Comparison of ENCODE assay signal across 27 cellular contexts in the genomic region with DNA sequence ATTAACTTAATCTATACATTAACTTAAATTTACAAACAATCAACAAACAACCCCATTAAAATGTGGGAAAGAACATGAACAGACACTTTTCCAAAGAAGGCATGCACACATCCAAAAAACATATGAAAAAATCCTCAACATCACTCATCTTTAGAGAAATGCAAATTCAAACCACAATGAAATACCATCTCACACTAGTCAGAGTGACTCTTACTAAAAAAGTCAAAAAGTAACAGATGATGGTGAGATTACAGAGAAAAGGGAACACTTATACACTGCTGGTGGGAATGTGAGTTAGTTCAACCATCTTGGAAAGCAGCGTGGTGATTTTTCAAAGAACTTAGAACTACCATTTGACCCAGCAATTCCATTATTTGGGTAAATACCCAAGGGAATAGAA.
DNase-seq lines count a peak whose midpoint lies in the region; ATAC-seq and TF ChIP-seq lines count a peak whose summit lies in the region.
"Had no signal": no experiment of that assay in that cellular context is flagged by ENCODE, and none has a peak within 500 bp of the region (broad histone marks: within the 10 kb centered on the region; RNA-seq: fewer than 3 reads in every experiment).

No MANE protein-coding gene starts in this region.

- peaks cover 17% of the 10 kb centered on the region for H3K9me3 Mint-ChIP-seq in T-helper 2 cell treated with Interferon-gamma antibody and Interleukin-4, amounts not matched to agents 5 μg/mL and 100 μg/mL, for 36 hours

- H3K4me1 Mint-ChIP-seq in T-helper 2 cell treated with Interferon-gamma antibody and Interleukin-4, amounts not matched to agents 5 μg/mL and 100 μg/mL, for 36 hours (ENCODE audit: low read depth): no peaks in the 10 kb centered on the region
- H3K4me1 Mint-ChIP-seq: activated T-helper 17 cell treated with anti-CD3 and anti-CD28 coated beads, Interleukin-2, amount 50 U/mL, for 72 hours; CD8-positive, alpha-beta memory T cell; naive B cell; T-cell had no signal

- no peak overlapping the region for H3K4me3 ChIP-seq in astrocyte of the spinal cord (ENCODE audit: low read depth, low read length)
- H3K4me3 ChIP-seq: ascending aorta, left lung, Peyer's patch, transverse colon had no signal

- no peak for ATAC-seq in GM18511 (IDR thresholded peaks at IDR 0.05; ENCODE audit: unreplicated experiment)
- ATAC-seq: activated naive CD4-positive, alpha-beta T cell treated with anti-CD3 and anti-CD28 coated beads, Interleukin-2, amount 50 U/mL, for 72 hours; activated T-helper 17 cell treated with anti-CD3 and anti-CD28 coated beads, Interleukin-2, amount 50 U/mL, for 72 hours; left lung; T-cell had no signal

- H3K27ac Mint-ChIP-seq in T-helper 2 cell treated with Interferon-gamma antibody and Interleukin-4, amounts not matched to agents 5 μg/mL and 100 μg/mL, for 36 hours: no peak overlapping the region
- H3K27ac Mint-ChIP-seq: activated CD4-positive, alpha-beta memory T cell treated with anti-CD3 and anti-CD28 coated beads for 36 hours; activated naive CD4-positive, alpha-beta T cell treated with anti-CD3 and anti-CD28 coated beads, Interleukin-2, amount 50 U/mL, for 72 hours; activated T-helper 17 cell treated with anti-CD3 and anti-CD28 coated beads, Interleukin-2, amount 50 U/mL, for 72 hours; CD8-positive, alpha-beta memory T cell; H9; naive B cell; stimulated activated naive CD8-positive, alpha-beta T cell treated with anti-CD3 and anti-CD28 coated beads, Interleukin-15, Interleukin-2, amounts not matched to agents 100 ng/mL and 50 ng/mL, for 24 hours; T-cell had no signal

- in situ Hi-C loops in Caki2 (cut with HindIII; ENCODE audit: low pct_unique_long_range_greater_than_20kb, low sequenced_read_pairs) (no loop called here), astrocyte of the spinal cord (cut with HindIII; ENCODE audit: low sequenced_read_pairs) (no loop called here)

- H3K4me3 Mint-ChIP-seq in T-helper 2 cell treated with Interferon-gamma antibody and Interleukin-4, amounts not matched to agents 5 μg/mL and 100 μg/mL, for 36 hours: no peak overlapping the region
- H3K4me3 Mint-ChIP-seq: activated CD4-positive, alpha-beta memory T cell treated with anti-CD3 and anti-CD28 coated beads for 36 hours; activated T-helper 17 cell treated with anti-CD3 and anti-CD28 coated beads, Interleukin-2, amount 50 U/mL, for 72 hours; CD8-positive, alpha-beta memory T cell; H9; naive B cell; stimulated activated naive CD8-positive, alpha-beta T cell treated with anti-CD3 and anti-CD28 coated beads, Interleukin-15, Interleukin-2, amounts not matched to agents 100 ng/mL and 50 ng/mL, for 24 hours; T-cell had no signal

- DNase-seq in Caki2 (ENCODE audit: low read depth) (peak; percentile 10), LHCN-M2 (ENCODE audit: low read depth) (peak; percentile 78), astrocyte of the spinal cord (ENCODE audit: low read depth, low spot score) (peak; percentile 57), kidney glomerular epithelial cell (lab: John Stamatoyannopoulos, UW) (peak; percentile 18), islet precursor cell (no peak), NCI-H1930 (lab: John Stamatoyannopoulos, UW) (no peak)
- no peak for DNase-seq in T-helper 2 cell treated with Interferon-gamma antibody and Interleukin-4, amounts not matched to agents 5 μg/mL and 100 μg/mL, for 36 hours (ENCODE audit: low spot score)
- DNase-seq: activated CD4-positive, alpha-beta memory T cell treated with anti-CD3 and anti-CD28 coated beads for 36 hours; activated CD4-positive, CD25-positive, alpha-beta regulatory T cell treated with anti-CD3 and anti-CD28 coated beads, Interleukin-2, amount 50 U/mL, for 72 hours; activated CD8-positive, alpha-beta memory T cell treated with anti-CD3 and anti-CD28 coated beads, Interleukin-2, amount 50 U/mL, for 48 hours; BE2C; CD8-positive, alpha-beta memory T cell; GDM1; H9; left lung; naive B cell; NCI-H1105; NCI-H187 treated with DMSO at 0.1 percent for 48 hours; NCI-H526; Peyer's patch; T-cell; transverse colon had no signal

- no peak for TF ChIP-seq CTCF in astrocyte of the spinal cord (IDR thresholded peaks at IDR 0.05; ENCODE audit: low read depth, low read length)

- no peaks in the 10 kb centered on the region for H3K27me3 Mint-ChIP-seq in T-helper 2 cell treated with Interferon-gamma antibody and Interleukin-4, amounts not matched to agents 5 μg/mL and 100 μg/mL, for 36 hours (ENCODE audit: low read depth)
- H3K27me3 Mint-ChIP-seq: activated CD4-positive, alpha-beta memory T cell treated with anti-CD3 and anti-CD28 coated beads for 36 hours; activated T-helper 17 cell treated with anti-CD3 and anti-CD28 coated beads, Interleukin-2, amount 50 U/mL, for 72 hours; naive B cell; stimulated activated naive CD8-positive, alpha-beta T cell treated with anti-CD3 and anti-CD28 coated beads, Interleukin-15, Interleukin-2, amounts not matched to agents 100 ng/mL and 50 ng/mL, for 24 hours; T-cell had no signal

- no peaks in the 10 kb centered on the region for H3K36me3 Mint-ChIP-seq in T-helper 2 cell treated with Interferon-gamma antibody and Interleukin-4, amounts not matched to agents 5 μg/mL and 100 μg/mL, for 36 hours (ENCODE audit: low read depth)
- H3K36me3 Mint-ChIP-seq: activated CD4-positive, alpha-beta memory T cell treated with anti-CD3 and anti-CD28 coated beads for 36 hours; CD8-positive, alpha-beta memory T cell; naive B cell; T-cell had no signal

Comparison
In these comparisons a context has a peak if more than half of its experiments do, and no peak if none do; other contexts are left out.
1. DNase-seq: peak in Caki2 (single experiment), LHCN-M2 (single experiment), astrocyte of the spinal cord (single experiment) and kidney glomerular epithelial cell (single experiment); none in islet precursor cell (single experiment), NCI-H1930 (0 of 2) and T-helper 2 cell treated with Interferon-gamma antibody and Interleukin-4, amounts not matched to agents 5 μg/mL and 100 μg/mL, for 36 hours (single experiment).